Comparison of ENCODE assay signal across 8 cellular contexts in genomic region chr22:36860821-36861659, GRCh38. TPM values are rescaled to one million over a fixed set of nuclear protein-coding genes. Genes with fewer than 3 reads are reported as not detected.
DNase-seq lines count a peak whose midpoint lies in the region; ATAC-seq and TF ChIP-seq lines count a peak whose summit lies in the region.

NCF4 (plus strand) TSS chr22:36861006; CDS start chr22:36861172, 166 bp downstream.

- in situ Hi-C loops in brain microvascular endothelial cell (cut with HindIII; ENCODE audit: low pct_ligation_motif_present, low sequenced_read_pairs), result no loop called here

- H3K4me1 ChIP-seq in lung (ENCODE audit: control insufficient read depth in 2 of 2, insufficient read depth in 2 of 2, low read length in 2 of 2) (no peaks in the 10 kb centered on the region), thyroid gland (no peaks in the 10 kb centered on the region)

- H3K36me3 Mint-ChIP-seq in activated T-helper 1 cell treated with anti-CD3 and anti-CD28 coated beads, Interleukin-12 subunit alpha, Interleukin-12 subunit beta, Interleukin-2, Interleukin-4 antibody, amounts not matched to agents 30 ng/mL and 10 ng/mL and 1 ng/mL, durations not matched to agents 14 hours and 24 hours and 36 hours (ENCODE audit: low read depth), result peaks cover 13% of the 10 kb centered on the region

- POLR2A ChIA-PET in GM10248 (lab: Yijun Ruan, JAX), result interaction anchor here (0.6 to 0.9 kb wide), 2 partner anchors 13 to 796 kb away, joined by 3 to 4 read pairs; no protein-coding TSS in a partner anchor

- H3K9me3 ChIP-seq in lung (ENCODE audit: control insufficient read depth in 2 of 2, insufficient read depth in 1 of 2, low read length in 1 of 2), result no peaks in the 10 kb centered on the region
- no peaks in the 10 kb centered on the region for H3K9me3 ChIP-seq in thyroid gland

- peak in 1 of 2 donors; percentile 12 for TF ChIP-seq POLR2A in thyroid gland (IDR thresholded peaks at IDR 0.05)

- no peaks in the 10 kb centered on the region for H3K27me3 Mint-ChIP-seq in activated T-helper 1 cell treated with anti-CD3 and anti-CD28 coated beads, Interleukin-12 subunit alpha, Interleukin-12 subunit beta, Interleukin-2, Interleukin-4 antibody, amounts not matched to agents 30 ng/mL and 10 ng/mL and 1 ng/mL, durations not matched to agents 14 hours and 24 hours and 36 hours (ENCODE audit: insufficient read depth)

- no peaks in the 10 kb centered on the region for H3K36me3 ChIP-seq in lung (ENCODE audit: control insufficient read depth in 2 of 2, insufficient read depth in 2 of 2, low read length in 2 of 2)
- H3K36me3 ChIP-seq in thyroid gland, result no peaks in the 10 kb centered on the region
- no peaks in the 10 kb centered on the region for H3K36me3 ChIP-seq in brain microvascular endothelial cell (replicated peaks)

- H3K4me3 ChIP-seq in lung, result no peak within 1 kb of the TSS
- H3K4me3 ChIP-seq in thyroid gland (replicated peaks in 1 of 3), result no peak within 1 kb of the TSS
- H3K4me3 ChIP-seq in brain microvascular endothelial cell (ENCODE audit: low read depth, low read length), result no peak within 1 kb of the TSS

- H3K27ac Mint-ChIP-seq in activated T-helper 1 cell treated with anti-CD3 and anti-CD28 coated beads, Interleukin-12 subunit alpha, Interleukin-12 subunit beta, Interleukin-2, Interleukin-4 antibody, amounts not matched to agents 30 ng/mL and 10 ng/mL and 1 ng/mL, durations not matched to agents 14 hours and 24 hours and 36 hours, result peak within 1 kb of the TSS; percentile 98

- WGBS in lung, 2 donors, result 39 to 48% methylated on average over 17 of the region's 17 CpGs
- WGBS in thyroid gland, 2 donors, result 69 to 86% methylated on average over 11 to 13 of the region's 17 CpGs

- H3K4me1 Mint-ChIP-seq in activated T-helper 1 cell treated with anti-CD3 and anti-CD28 coated beads, Interleukin-12 subunit alpha, Interleukin-12 subunit beta, Interleukin-2, Interleukin-4 antibody, amounts not matched to agents 30 ng/mL and 10 ng/mL and 1 ng/mL, durations not matched to agents 14 hours and 24 hours and 36 hours (ENCODE audit: low read depth), result peaks cover 86% of the 10 kb centered on the region

- DNase-seq in GM10248 (ENCODE audit: extremely low spot score), result peak; percentile 90
- peak; percentile 65 for DNase-seq in KG1 (lab: John Stamatoyannopoulos, UW)
- peak; percentile 59 for DNase-seq in activated T-helper 1 cell treated with anti-CD3 and anti-CD28 coated beads, Interleukin-12 subunit alpha, Interleukin-12 subunit beta, Interleukin-2, Interleukin-4 antibody, amounts not matched to agents 30 ng/mL and 10 ng/mL and 1 ng/mL, durations not matched to agents 14 hours and 24 hours and 36 hours (ENCODE audit: low spot score)
- peak; percentile 72 for DNase-seq in lung (ENCODE audit: low spot score)
- peak; percentile 9 to 26 for DNase-seq in thyroid gland
- no peak for DNase-seq in ecto neural progenitor cell (ENCODE audit: low spot score)
- no peak for DNase-seq in brain microvascular endothelial cell

- H3K9me3 Mint-ChIP-seq in activated T-helper 1 cell treated with anti-CD3 and anti-CD28 coated beads, Interleukin-12 subunit alpha, Interleukin-12 subunit beta, Interleukin-2, Interleukin-4 antibody, amounts not matched to agents 30 ng/mL and 10 ng/mL and 1 ng/mL, durations not matched to agents 14 hours and 24 hours and 36 hours, result no peaks in the 10 kb centered on the region

- TF ChIP-seq CTCF in GM10248 (IDR thresholded peaks at IDR 0.05; ENCODE audit: control extremely low read depth, extremely low read depth, low read depth, missing control alignments) (no peak), lung (IDR thresholded peaks at IDR 0.05; ENCODE audit: control extremely low read depth, extremely low read depth) (no peak), thyroid gland (IDR thresholded peaks at IDR 0.05) (no peak), brain microvascular endothelial cell (IDR thresholded peaks at IDR 0.05; ENCODE audit: low read depth, low read length, missing control alignments) (no peak)

- ATAC-seq in GM21423 (IDR thresholded peaks at IDR 0.05; ENCODE audit: unreplicated experiment) (peak; percentile 63), lung (ENCODE audit: insufficient read depth, low FRiP score) (peak; percentile 65)

- H3K27me3 ChIP-seq in lung (ENCODE audit: control insufficient read depth, insufficient read depth) (no peaks in the 10 kb centered on the region), thyroid gland (no peaks in the 10 kb centered on the region), brain microvascular endothelial cell (replicated peaks) (peaks cover 9% of the 10 kb centered on the region)

- intact Hi-C loops in activated T-helper 1 cell treated with anti-CD3 and anti-CD28 coated beads, Interleukin-12 subunit alpha, Interleukin-12 subunit beta, Interleukin-2, Interleukin-4 antibody, amounts not matched to agents 30 ng/mL and 10 ng/mL and 1 ng/mL, durations not matched to agents 14 hours and 24 hours and 36 hours (cut with micrococcal nuclease), result loop anchor here (1.0 to 2.0 kb wide), 3 partner anchors 13 to 302 kb away; no protein-coding TSS in a partner anchor
- intact Hi-C loops in thyroid gland (cut with DNase I), result loop anchor here (2.0 to 10.0 kb wide), 2 partner anchors 78 to 174 kb away; no protein-coding TSS in a partner anchor

- peak within 1 kb of the TSS; percentile 79 for H3K4me3 Mint-ChIP-seq in activated T-helper 1 cell treated with anti-CD3 and anti-CD28 coated beads, Interleukin-12 subunit alpha, Interleukin-12 subunit beta, Interleukin-2, Interleukin-4 antibody, amounts not matched to agents 30 ng/mL and 10 ng/mL and 1 ng/mL, durations not matched to agents 14 hours and 24 hours and 36 hours

- CTCF ChIA-PET in GM10248 (lab: Yijun Ruan, JAX), result interaction anchor here (1.0 to 11.4 kb wide), 16 partner anchors 8 to 338 kb away, joined by 3 to 118 read pairs (median 4); partner anchors contain the start of gene CSF2RB

- H3K27ac ChIP-seq in lung (ENCODE audit: low read depth in 1 of 2, low read length in 1 of 2) (peak within 1 kb of the TSS in 1 of 2 donors; percentile 87), thyroid gland (no peak within 1 kb of the TSS), brain microvascular endothelial cell (no peak within 1 kb of the TSS)

RNA-seq across cellular contexts. Expression of gene NCF4, which starts in this region (rescaled TPM):
- 15.6 and 17.3 TPM in 2 replicates for total RNA-seq in activated T-helper 1 cell treated with anti-CD3 and anti-CD28 coated beads, Interleukin-12 subunit alpha, Interleukin-12 subunit beta, Interleukin-2, Interleukin-4 antibody, amounts not matched to agents 30 ng/mL and 10 ng/mL and 1 ng/mL, durations not matched to agents 14 hours and 24 hours and 36 hours
- total RNA-seq in lung (10 to 100 TPM; 14.1 to 41.5 TPM), thyroid gland (10 to 100 TPM in 1 of 4 donors, 1 to 10 TPM in 3; 3.7 to 16.9 (median 7.0) TPM)
- 100 to 1,000 TPM in 1 of 2 donors, 10 to 100 TPM in 1; 38.5 to 113 TPM for polyA plus RNA-seq in lung

Comparison
In these comparisons a context has a peak if more than half of its experiments do, and no peak if none do; other contexts are left out.
1. DNase-seq: peak in GM10248 (single experiment), KG1 (single experiment), activated T-helper 1 cell treated with anti-CD3 and anti-CD28 coated beads, Interleukin-12 subunit alpha, Interleukin-12 subunit beta, Interleukin-2, Interleukin-4 antibody, amounts not matched to agents 30 ng/mL and 10 ng/mL and 1 ng/mL, durations not matched to agents 14 hours and 24 hours and 36 hours (single experiment), lung (single experiment) and thyroid gland (2 of 2); none in ecto neural progenitor cell (single experiment) and brain microvascular endothelial cell (single experiment).